ENCODE assay signal across 1 cellular context in the genomic region with DNA sequence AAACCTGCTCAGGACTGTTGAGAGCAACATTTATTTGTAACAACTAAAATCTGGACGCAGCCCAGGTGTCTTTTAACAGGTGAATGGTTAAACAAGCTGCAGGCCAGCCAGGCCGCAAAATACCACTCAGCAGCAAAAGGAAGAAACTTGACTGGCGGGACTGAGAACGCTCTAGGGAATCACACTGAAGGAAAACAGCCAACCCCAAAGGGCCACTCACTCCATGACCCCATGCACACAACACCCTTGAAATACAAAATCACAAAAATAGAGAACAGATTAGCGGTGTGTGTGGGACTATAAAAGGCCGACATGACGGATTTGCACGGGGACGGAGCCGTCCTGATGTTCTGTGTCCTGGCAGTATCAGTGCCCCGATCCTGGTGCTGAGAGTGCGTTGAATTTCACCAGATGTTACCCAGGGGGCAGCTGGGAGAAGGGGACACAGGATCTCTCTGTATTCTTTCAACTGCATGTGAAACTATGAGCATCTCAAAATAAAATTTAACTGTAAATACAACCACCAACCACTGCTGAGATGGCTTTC.
TF ChIP-seq lines count a peak whose summit lies in the region.

No MANE protein-coding gene starts in this region.

TF ChIP-seq in GM23338, 12 proteins besides CTCF, POLR2A, EP300 and RAD21 (continued from another document):
- TF ChIP-seq, protein P1, sequence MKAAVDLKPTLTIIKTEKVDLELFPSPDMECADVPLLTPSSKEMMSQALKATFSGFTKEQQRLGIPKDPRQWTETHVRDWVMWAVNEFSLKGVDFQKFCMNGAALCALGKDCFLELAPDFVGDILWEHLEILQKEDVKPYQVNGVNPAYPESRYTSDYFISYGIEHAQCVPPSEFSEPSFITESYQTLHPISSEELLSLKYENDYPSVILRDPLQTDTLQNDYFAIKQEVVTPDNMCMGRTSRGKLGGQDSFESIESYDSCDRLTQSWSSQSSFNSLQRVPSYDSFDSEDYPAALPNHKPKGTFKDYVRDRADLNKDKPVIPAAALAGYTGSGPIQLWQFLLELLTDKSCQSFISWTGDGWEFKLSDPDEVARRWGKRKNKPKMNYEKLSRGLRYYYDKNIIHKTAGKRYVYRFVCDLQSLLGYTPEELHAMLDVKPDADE (IDR thresholded peaks at IDR 0.05) = no peak
- no peak for TF ChIP-seq STAT1 (IDR thresholded peaks at IDR 0.05; ENCODE audit: unreplicated experiment)
- TF ChIP-seq EZH2phosphoT487 (IDR thresholded peaks at IDR 0.05; ENCODE audit: unreplicated experiment) = no peak
